ENCODE assay signal across 15 cellular contexts in the genomic region with DNA sequence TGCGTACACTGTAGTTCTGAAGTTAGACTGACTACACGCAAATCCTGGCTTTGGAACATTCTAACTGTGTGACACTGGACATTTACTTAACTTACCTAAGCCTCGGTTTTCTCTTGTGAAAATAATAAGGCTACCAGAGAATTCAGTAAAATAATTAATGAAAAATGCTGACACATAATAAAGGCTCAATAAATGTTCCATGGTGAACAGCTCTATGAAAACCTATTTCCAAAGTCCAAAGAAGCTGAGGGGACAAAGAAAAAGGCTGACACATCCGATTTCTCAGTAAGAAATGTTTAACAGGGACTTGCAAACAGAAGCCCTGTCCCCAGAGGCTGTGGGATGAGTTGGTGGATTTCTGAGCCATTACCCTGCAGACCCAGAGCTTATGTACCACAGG.
"Had no signal": no experiment of that assay in that cellular context is flagged by ENCODE, and none has a peak within 500 bp of the region (broad histone marks: within the 10 kb centered on the region; RNA-seq: fewer than 3 reads in every experiment).

No MANE protein-coding gene starts in this region.

- H3K9me3 ChIP-seq: mucosa of descending colon, ovary had no signal

- H3K4me3 ChIP-seq: dorsolateral prefrontal cortex, mucosa of descending colon, ovary, smooth muscle cell had no signal

- H3K27ac Mint-ChIP-seq: naive thymus-derived CD8-positive, alpha-beta T cell had no signal

- FAIRE-seq: endometrium, urothelium cell line had no signal

- H3K27ac ChIP-seq: dorsolateral prefrontal cortex, foreskin keratinocyte, ovary had no signal

- H3K36me3 Mint-ChIP-seq: naive thymus-derived CD8-positive, alpha-beta T cell; type B pancreatic cell had no signal

- ATAC-seq: left lobe of liver; naive thymus-derived CD8-positive, alpha-beta T cell; right cardiac atrium had no signal

- H3K36me3 ChIP-seq: ovary had no signal

- H3K4me2 ChIP-seq: smooth muscle cell had no signal

- H3K9me3 Mint-ChIP-seq: naive thymus-derived CD8-positive, alpha-beta T cell; type B pancreatic cell had no signal

- H3K4me1 Mint-ChIP-seq: naive thymus-derived CD8-positive, alpha-beta T cell had no signal

- H3K27me3 ChIP-seq: foreskin keratinocyte, ovary had no signal

- H3K27me3 Mint-ChIP-seq: naive thymus-derived CD8-positive, alpha-beta T cell; type B pancreatic cell had no signal

- DNase-seq: cortex of kidney; dorsolateral prefrontal cortex; effector CD8-positive, alpha-beta T cell; mucosa of descending colon; naive thymus-derived CD8-positive, alpha-beta T cell; ovary; right cardiac atrium; stimulated activated CD4-positive, alpha-beta T cell treated with anti-CD3 and anti-CD28 coated beads, Interleukin-2, amount 100 ng/mL, for 48 hours; stimulated activated naive CD4-positive, alpha-beta T cell treated with Interleukin-2 at 50 U/mL for 16 hours had no signal

- H3K4me3 Mint-ChIP-seq: naive thymus-derived CD8-positive, alpha-beta T cell; type B pancreatic cell had no signal
